17 cellular contexts compared by ENCODE assay signal in the genomic region with DNA sequence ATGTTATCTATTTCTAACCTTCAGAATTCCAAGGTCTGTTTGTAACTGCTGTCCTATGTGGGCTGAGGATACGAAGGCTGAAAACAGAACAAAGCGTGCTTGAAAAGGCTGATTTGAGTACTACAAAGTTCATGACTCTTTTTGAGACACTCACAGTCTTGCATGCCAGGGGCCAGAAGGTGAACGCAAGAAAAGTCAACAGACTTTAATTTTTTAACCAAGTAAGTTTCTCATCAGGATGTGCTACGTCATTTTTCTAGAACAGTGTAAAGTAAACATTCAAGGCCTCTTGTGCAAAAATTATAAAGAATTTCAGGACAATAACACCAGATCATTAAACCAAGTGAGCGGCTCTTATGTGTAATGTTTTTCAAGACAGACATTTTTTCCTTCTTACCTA.
"Had no signal": no experiment of that assay in that cellular context is flagged by ENCODE, and none has a peak within 500 bp of the region (broad histone marks: within the 10 kb centered on the region; RNA-seq: fewer than 3 reads in every experiment).

No MANE protein-coding gene starts in this region.

- H3K9me3 ChIP-seq: esophagus muscularis mucosa, lower lobe of right lung, thyroid gland had no signal

- H2AFZ ChIP-seq: neural progenitor cell, parathyroid adenoma had no signal

- H3K27ac ChIP-seq: esophagus muscularis mucosa, lower lobe of right lung, neural progenitor cell, parathyroid adenoma, thyroid gland had no signal

- H3K27me3 ChIP-seq: esophagus muscularis mucosa, neural progenitor cell, thyroid gland had no signal

- H3K36me3 ChIP-seq: esophagus muscularis mucosa, lower lobe of right lung, neural progenitor cell, thyroid gland had no signal

- H3K4me3 ChIP-seq: esophagus muscularis mucosa, lower lobe of right lung, neural progenitor cell, thyroid gland had no signal

- H3K9ac ChIP-seq: neural progenitor cell, parathyroid adenoma had no signal

- FAIRE-seq: colon, urothelium cell line had no signal

- DNase-seq: activated CD4-positive, alpha-beta T cell treated with anti-CD3 and anti-CD28 coated beads, Interleukin-2, amount 10 ng/mL, durations not matched to agents 7 days and 5 days; activated CD4-positive, CD25-positive, alpha-beta regulatory T cell; activated CD8-positive, alpha-beta memory T cell treated with anti-CD3 and anti-CD28 coated beads for 24 hours; activated naive CD4-positive, alpha-beta T cell; activated naive CD8-positive, alpha-beta T cell treated with anti-CD3 and anti-CD28 coated beads, Interleukin-2, amount 10 ng/mL, durations not matched to agents 7 days and 5 days; anterior cingulate cortex; foreskin melanocyte; head of caudate nucleus; lower lobe of right lung; naive B cell; thyroid gland had no signal

- H3K4me2 ChIP-seq: neural progenitor cell had no signal

- H3K4me1 ChIP-seq: lower lobe of right lung, parathyroid adenoma, thyroid gland had no signal

- H3K79me2 ChIP-seq: parathyroid adenoma had no signal

- ATAC-seq: stimulated activated effector memory CD8-positive, alpha-beta T cell treated with anti-CD3 and anti-CD28 coated beads, Interleukin-12 subunit alpha, Interleukin-12 subunit beta, amount 100 ng/mL, for 72 hours had no signal
